ENCODE assay signal across 12 cellular contexts in the genomic region with DNA sequence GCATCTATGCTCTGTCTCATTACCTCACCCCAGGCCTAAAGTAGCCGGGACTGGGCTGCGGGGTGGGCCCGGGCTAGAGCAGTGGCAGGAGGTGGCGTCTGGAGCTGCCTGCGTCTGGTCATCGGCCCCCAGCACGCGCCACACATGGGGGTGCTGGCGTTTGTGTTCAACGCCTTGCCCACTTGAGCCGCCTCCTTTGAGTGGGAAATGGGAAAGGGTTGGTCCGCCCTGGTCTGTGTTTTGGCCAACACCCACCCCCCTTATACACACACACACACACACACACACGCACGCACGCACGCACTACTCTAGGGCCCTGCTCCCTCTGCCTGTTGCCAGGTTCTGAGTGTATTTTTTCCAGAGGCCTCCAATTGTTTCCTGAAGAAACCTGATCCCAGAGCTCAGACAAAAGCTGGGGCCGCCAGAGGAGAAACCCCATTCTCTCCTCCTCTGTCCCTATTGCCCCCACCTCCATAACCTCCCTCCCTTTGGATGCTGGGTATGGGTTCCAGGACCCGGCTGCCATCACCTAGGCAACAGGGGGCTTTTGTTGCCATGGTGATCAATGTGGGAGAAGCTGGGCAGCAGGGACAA. TPM values are rescaled to one million over a fixed set of nuclear protein-coding genes. Genes with fewer than 3 reads are reported as not detected.
DNase-seq lines count a peak whose midpoint lies in the region; ATAC-seq and TF ChIP-seq lines count a peak whose summit lies in the region.
"Had no signal": no experiment of that assay in that cellular context is flagged by ENCODE, and none has a peak within 500 bp of the region (broad histone marks: within the 10 kb centered on the region; RNA-seq: fewer than 3 reads in every experiment).

No MANE protein-coding gene starts in this region.

- H3K9ac ChIP-seq in MM.1S (ENCODE audit: low read length), result no peak overlapping the region

- no peak overlapping the region for H3K4me2 ChIP-seq in MM.1S (ENCODE audit: low read depth, low read length)
- H3K4me2 ChIP-seq: PC-9 had no signal

- no peak for TF ChIP-seq POLR2A in heart left ventricle (IDR thresholded peaks at IDR 0.05)
- TF ChIP-seq POLR2A in suprapubic skin (IDR thresholded peaks at IDR 0.05), result no peak

- peaks cover 3% of the 10 kb centered on the region for H3K4me1 Mint-ChIP-seq in T-helper 17 cell
- H3K4me1 Mint-ChIP-seq: stimulated activated naive CD8-positive, alpha-beta T cell treated with anti-CD3 and anti-CD28 coated beads, Interleukin-15, amount 100 ng/mL, for 72 hours had no signal

- no peaks in the 10 kb centered on the region for H3K79me2 ChIP-seq in MM.1S (ENCODE audit: low read length)

- no peaks in the 10 kb centered on the region for H3K9me2 ChIP-seq in MM.1S (replicated peaks; ENCODE audit: insufficient read depth, low read length)

- peak overlapping the region; percentile 53 for H3K27ac Mint-ChIP-seq in T-helper 17 cell
- H3K27ac Mint-ChIP-seq: activated naive CD8-positive, alpha-beta T cell treated with anti-CD3 and anti-CD28 coated beads, Interleukin-2, amount 10 ng/mL, durations not matched to agents 7 days and 5 days had no signal

- H3K27me3 Mint-ChIP-seq in T-helper 17 cell, result peaks cover 6% of the 10 kb centered on the region
- H3K27me3 Mint-ChIP-seq: stimulated activated naive CD8-positive, alpha-beta T cell treated with anti-CD3 and anti-CD28 coated beads, Interleukin-15, amount 100 ng/mL, for 72 hours had no signal

- DNase-seq in heart left ventricle (no peak), cardiac septum (ENCODE audit: low spot score) (no peak), T-helper 17 cell (no peak), iris pigment epithelial cell (ENCODE audit: low read depth) (peak; percentile 23), suprapubic skin (ENCODE audit: low spot score in 2 of 2) (no peak), MM.1S (no peak), NK-92 (lab: John Stamatoyannopoulos, UW; ENCODE audit: unreplicated experiment) (no peak)
- DNase-seq: activated naive CD8-positive, alpha-beta T cell treated with anti-CD3 and anti-CD28 coated beads, Interleukin-2, amount 10 ng/mL, durations not matched to agents 7 days and 5 days; PC-9; stimulated activated naive CD8-positive, alpha-beta T cell treated with anti-CD3 and anti-CD28 coated beads, Interleukin-15, amount 100 ng/mL, for 72 hours; T1000 had no signal

- TF ChIP-seq EP300 in suprapubic skin (IDR thresholded peaks at IDR 0.05), result no peak

- peak in 3 of 4 donors; percentile 7 to 23 (median 22) for ATAC-seq in heart left ventricle
- ATAC-seq in T-helper 17 cell, result no peak
- no peak for ATAC-seq in HG03571 (IDR thresholded peaks at IDR 0.05; ENCODE audit: unreplicated experiment)
- ATAC-seq: stimulated activated naive CD8-positive, alpha-beta T cell treated with anti-CD3 and anti-CD28 coated beads, Interleukin-15, amount 100 ng/mL, for 72 hours had no signal

- H4K20me1 ChIP-seq in MM.1S (ENCODE audit: insufficient read depth, low read length), result no peaks in the 10 kb centered on the region

- no peak overlapping the region for H3K4me3 ChIP-seq in heart left ventricle
- no peak overlapping the region for H3K4me3 ChIP-seq in suprapubic skin
- no peak overlapping the region for H3K4me3 ChIP-seq in MM.1S (ENCODE audit: low read length)
- H3K4me3 ChIP-seq: PC-9 had no signal

- no peaks in the 10 kb centered on the region for H3K36me3 Mint-ChIP-seq in T-helper 17 cell (ENCODE audit: low read depth)
- H3K36me3 Mint-ChIP-seq: activated naive CD8-positive, alpha-beta T cell treated with anti-CD3 and anti-CD28 coated beads, Interleukin-2, amount 10 ng/mL, durations not matched to agents 7 days and 5 days had no signal

- intact Hi-C loops in heart left ventricle (cut with DNase I) (no loop called here), cardiac septum (cut with DNase I) (no loop called here)

- no peak overlapping the region for H3K4me3 Mint-ChIP-seq in T-helper 17 cell
- H3K4me3 Mint-ChIP-seq: activated naive CD8-positive, alpha-beta T cell treated with anti-CD3 and anti-CD28 coated beads, Interleukin-2, amount 10 ng/mL, durations not matched to agents 7 days and 5 days; stimulated activated naive CD8-positive, alpha-beta T cell treated with anti-CD3 and anti-CD28 coated beads, Interleukin-15, amount 100 ng/mL, for 72 hours had no signal

- TF ChIP-seq CTCF in heart left ventricle (IDR thresholded peaks at IDR 0.05) (no peak), suprapubic skin (IDR thresholded peaks at IDR 0.05) (no peak), MM.1S (IDR thresholded peaks at IDR 0.05; ENCODE audit: low read length) (no peak)

- peaks cover 0 to 4% (median 0%) of the 10 kb centered on the region in 12 donors for H3K4me1 ChIP-seq in heart left ventricle
- H3K4me1 ChIP-seq in suprapubic skin, result peaks cover 89% of the 10 kb centered on the region
- H3K4me1 ChIP-seq in MM.1S (ENCODE audit: low read length), result no peaks in the 10 kb centered on the region

- H3K27ac ChIP-seq in heart left ventricle (peak overlapping the region in 1 of 12 donors; percentile 33), suprapubic skin (peak overlapping the region; percentile 87), MM.1S (ENCODE audit: low read length) (no peak overlapping the region)
- H3K27ac ChIP-seq: PC-9 had no signal

- no peaks in the 10 kb centered on the region for H3F3A ChIP-seq in MM.1S (ENCODE audit: insufficient read depth, low read length)

- no peaks in the 10 kb centered on the region for H3K36me3 ChIP-seq in heart left ventricle
- no peaks in the 10 kb centered on the region for H3K36me3 ChIP-seq in suprapubic skin
- no peaks in the 10 kb centered on the region for H3K36me3 ChIP-seq in MM.1S (replicated peaks; ENCODE audit: insufficient read depth, low read length)

- H3K27me3 ChIP-seq in heart left ventricle, result no peaks in the 10 kb centered on the region
- H3K27me3 ChIP-seq in suprapubic skin, result no peaks in the 10 kb centered on the region
- no peaks in the 10 kb centered on the region for H3K27me3 ChIP-seq in MM.1S (replicated peaks; ENCODE audit: insufficient read depth, low read length)

- 76 to 83% (median 82%) methylated on average over 17 to 18 of the region's 18 CpGs for WGBS in heart left ventricle, 4 donors
- WGBS in suprapubic skin, result 59% methylated on average over 14 of the region's 18 CpGs

- H2AFZ ChIP-seq in MM.1S (ENCODE audit: low read length), result no peak overlapping the region
- H2AFZ ChIP-seq: PC-9 had no signal

- no peaks in the 10 kb centered on the region for H3K9me3 ChIP-seq in heart left ventricle
- H3K9me3 ChIP-seq in T-helper 17 cell (ENCODE audit: control insufficient read depth, low read length, poor library complexity, severe bottlenecking), result no peaks in the 10 kb centered on the region
- H3K9me3 ChIP-seq in suprapubic skin, result no peaks in the 10 kb centered on the region
- H3K9me3 ChIP-seq in MM.1S (replicated peaks; ENCODE audit: insufficient read depth, low read length), result no peaks in the 10 kb centered on the region

RNA-seq across cellular contexts. Expression of a gene that starts 10.1 kb away (rescaled TPM):
- 1 to 10 TPM; 1.4 to 3.2 (median 2.0) TPM for total RNA-seq in heart left ventricle
- 1 to 10 TPM in 1 of 2 donors, under 1 TPM in 1; 0.94 to 1.4 TPM for polyA plus RNA-seq in heart left ventricle
- total RNA-seq in cardiac septum, result 1.4 TPM
- not detected for total RNA-seq in T-helper 17 cell
- 10 to 100 TPM; 18.7 to 39.7 (median 28.1) TPM for total RNA-seq in suprapubic skin

RNA-seq across cellular contexts. Expression of a gene that starts 43.6 kb away (rescaled TPM):
- total RNA-seq in heart left ventricle (under 1 TPM in 2 of 9 donors, not detected in 7; 0.09 to 0.18 TPM), cardiac septum (not detected), T-helper 17 cell (under 1 TPM; 0.17 to 0.21 TPM), suprapubic skin (under 1 TPM in 1 of 4 donors, not detected in 3; 0.39 TPM)
- under 1 TPM in 1 of 2 donors, not detected in 1; 0.14 TPM for polyA plus RNA-seq in heart left ventricle

Comparison
In these comparisons a context has a peak if more than half of its experiments do, and no peak if none do; other contexts are left out.
1. ATAC-seq: peak in heart left ventricle (3 of 4); none in T-helper 17 cell (single experiment) and HG03571 (single experiment).